Comparison of ENCODE assay signal across 14 cellular contexts in genomic region chr3:17398959-17399551, GRCh38.
DNase-seq lines count a peak whose midpoint lies in the region; ATAC-seq, FAIRE-seq and TF ChIP-seq lines count a peak whose summit lies in the region.
"Had no signal": no experiment of that assay in that cellular context is flagged by ENCODE, and none has a peak within 500 bp of the region (broad histone marks: within the 10 kb centered on the region; RNA-seq: fewer than 3 reads in every experiment).

No MANE protein-coding gene starts in this region.

- TF ChIP-seq CTCF in keratinocyte (optimal IDR thresholded peaks at IDR 0.05 in 1 of 3, IDR thresholded peaks at IDR 0.05 in 1 of 3, conservative IDR thresholded peaks at IDR 0.05 in 1 of 3; ENCODE audit: extremely low read depth in 1 of 3, insufficient read depth in 2 of 3, low read length in 3 of 3), result no peak
- TF ChIP-seq CTCF in upper lobe of right lung (IDR thresholded peaks at IDR 0.05), result no peak

- FAIRE-seq in keratinocyte (lab: Jason Lieb, UNC), result peak; percentile 49

- DNase-seq in keratinocyte (ENCODE audit: low read depth, low spot score), result no peak
- DNase-seq in NCI-H146 treated with DMSO at 0.1 percent for 48 hours (lab: John Stamatoyannopoulos, UW; ENCODE audit: unreplicated experiment), result no peak
- DNase-seq in NCI-H146 (lab: John Stamatoyannopoulos, UW), result no peak
- no peak for DNase-seq in DMS114 treated with DMSO at 0.1 percent for 48 hours (lab: John Stamatoyannopoulos, UW; ENCODE audit: unreplicated experiment)
- no peak for DNase-seq in upper lobe of right lung
- DNase-seq: activated CD4-positive, alpha-beta T cell treated with anti-CD3 and anti-CD28 coated beads for 36 hours; Calu3; GM23248; Peyer's patch; posterior cingulate gyrus had no signal

- no peaks in the 10 kb centered on the region for H3K9me3 ChIP-seq in keratinocyte (ENCODE audit: control insufficient read depth, low read depth, low read length)
- no peaks in the 10 kb centered on the region for H3K9me3 ChIP-seq in upper lobe of right lung
- H3K9me3 ChIP-seq: Peyer's patch had no signal

- ATAC-seq in GM18870 (IDR thresholded peaks at IDR 0.05; ENCODE audit: unreplicated experiment) (peak; percentile 98), GM21786 (IDR thresholded peaks at IDR 0.05; ENCODE audit: unreplicated experiment) (peak; percentile 99), HG03354 (IDR thresholded peaks at IDR 0.05; ENCODE audit: poor library complexity, severe bottlenecking, unreplicated experiment) (peak; percentile 98), upper lobe of right lung (no peak)
- ATAC-seq: activated CD4-positive, alpha-beta T cell treated with anti-CD3 and anti-CD28 coated beads for 36 hours had no signal

- H4K20me1 ChIP-seq in keratinocyte (ENCODE audit: control insufficient read depth, extremely low read depth, insufficient read depth, low read length), result no peaks in the 10 kb centered on the region

- H3K9ac ChIP-seq in keratinocyte (ENCODE audit: control insufficient read depth, extremely low read depth, insufficient read depth, low read length), result no peak overlapping the region
- H3K9ac ChIP-seq: GM23248 had no signal

- H3K27ac ChIP-seq in keratinocyte (ENCODE audit: control insufficient read depth, insufficient read depth, low read length), result no peak overlapping the region
- no peak overlapping the region for H3K27ac ChIP-seq in upper lobe of right lung
- H3K27ac ChIP-seq: epithelial cell of prostate, GM23248 had no signal

- no peaks in the 10 kb centered on the region for H3K9me1 ChIP-seq in keratinocyte (ENCODE audit: control insufficient read depth, extremely low read depth, insufficient read depth, low read length)

- H3K27me3 ChIP-seq in keratinocyte (ENCODE audit: control insufficient read depth, extremely low read depth, insufficient read depth, low read length) (no peaks in the 10 kb centered on the region), upper lobe of right lung (no peaks in the 10 kb centered on the region)
- H3K27me3 ChIP-seq: Peyer's patch had no signal

- H3K4me3 ChIP-seq in keratinocyte (ENCODE audit: control insufficient read depth in 2 of 3, extremely low read depth in 1 of 3, insufficient read depth in 2 of 3, low read depth in 1 of 3, low read length in 3 of 3), result no peak overlapping the region
- H3K4me3 ChIP-seq in upper lobe of right lung, result no peak overlapping the region
- H3K4me3 ChIP-seq: GM23248, Peyer's patch had no signal

- H3K36me3 ChIP-seq in keratinocyte (ENCODE audit: control insufficient read depth in 2 of 2, extremely low read depth in 1 of 2, insufficient read depth in 2 of 2, low read length in 2 of 2), result no peaks in the 10 kb centered on the region
- H3K36me3 ChIP-seq in upper lobe of right lung, result peaks cover 20% of the 10 kb centered on the region

- H3K79me2 ChIP-seq in keratinocyte (ENCODE audit: control insufficient read depth, insufficient read depth, low read length), result no peaks in the 10 kb centered on the region

- intact Hi-C loops in upper lobe of right lung (cut with DNase I), result no loop called here

- no peak overlapping the region for H2AFZ ChIP-seq in keratinocyte (ENCODE audit: control insufficient read depth, low read length)
- H2AFZ ChIP-seq: GM23248 had no signal

- dilution Hi-C loops in keratinocyte (cut with MboI; ENCODE audit: extremely low pct_ligation_motif_present, low sequenced_read_pairs), result no loop called here

- no peaks in the 10 kb centered on the region for H3K4me1 ChIP-seq in keratinocyte (ENCODE audit: control insufficient read depth, extremely low read depth, insufficient read depth, low read length)
- no peaks in the 10 kb centered on the region for H3K4me1 ChIP-seq in upper lobe of right lung
- H3K4me1 ChIP-seq: Peyer's patch had no signal

- H3K4me2 ChIP-seq in keratinocyte (ENCODE audit: control insufficient read depth, extremely low read depth, insufficient read depth, low read depth, low read length), result no peak overlapping the region
